ENCODE assay signal across 9 cellular contexts in the genomic region with DNA sequence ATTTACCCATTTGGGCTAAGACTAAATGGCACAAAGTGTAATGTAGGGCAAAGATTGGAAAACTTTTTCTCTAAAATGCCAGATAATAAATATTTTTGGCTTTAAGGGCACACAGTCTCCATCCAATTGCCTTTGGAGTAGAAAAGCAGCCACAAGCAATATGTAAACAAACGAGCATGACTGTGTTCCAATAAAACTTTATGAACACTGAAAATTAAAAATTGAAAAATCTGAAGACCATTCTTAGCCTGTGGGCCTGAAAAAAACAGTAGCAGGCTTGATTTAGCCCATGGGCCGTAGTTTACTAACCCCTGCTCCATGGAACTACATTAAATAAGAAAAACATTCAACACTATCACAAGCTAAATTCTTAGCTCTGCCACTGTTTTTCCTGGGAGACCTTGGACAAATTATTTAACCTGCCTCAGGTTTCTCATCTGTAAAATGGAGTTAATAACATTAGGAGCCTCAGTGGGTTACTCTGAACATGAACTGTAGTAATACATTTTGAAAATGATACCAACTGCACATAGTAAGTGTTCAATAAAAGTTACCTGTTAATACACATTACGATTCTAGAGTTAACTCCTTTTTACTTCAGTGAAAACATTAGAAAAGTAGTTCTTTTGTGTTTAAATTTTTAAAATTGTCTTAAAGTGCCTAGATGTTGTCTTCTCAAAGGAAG. TPM values are rescaled to one million over a fixed set of nuclear protein-coding genes. Genes with fewer than 3 reads are reported as not detected.
DNase-seq lines count a peak whose midpoint lies in the region; ATAC-seq lines count a peak whose summit lies in the region.
"Had no signal": no experiment of that assay in that cellular context is flagged by ENCODE, and none has a peak within 500 bp of the region (broad histone marks: within the 10 kb centered on the region; RNA-seq: fewer than 3 reads in every experiment).

No MANE protein-coding gene starts in this region.

- no peaks in the 10 kb centered on the region for H3K9me3 Mint-ChIP-seq in central memory CD8-positive, alpha-beta T cell
- peaks cover 0 to 2% (median 0%) of the 10 kb centered on the region in 9 donors for H3K9me3 Mint-ChIP-seq in naive thymus-derived CD8-positive, alpha-beta T cell

- H3K4me1 Mint-ChIP-seq in central memory CD8-positive, alpha-beta T cell: peaks cover 66% of the 10 kb centered on the region
- peaks cover 28 to 84% (median 74%) of the 10 kb centered on the region in 4 donors for H3K4me1 Mint-ChIP-seq in naive thymus-derived CD8-positive, alpha-beta T cell

- no peaks in the 10 kb centered on the region for H3K36me3 ChIP-seq in BLaER1

- H4K20me1 ChIP-seq in BLaER1: no peaks in the 10 kb centered on the region

- H3K27me3 ChIP-seq in BLaER1: no peaks in the 10 kb centered on the region

- peak overlapping the region; percentile 100 for H3K27ac Mint-ChIP-seq in central memory CD8-positive, alpha-beta T cell (ENCODE audit: low read depth)
- H3K27ac Mint-ChIP-seq in naive thymus-derived CD8-positive, alpha-beta T cell: peak overlapping the region; percentile 91 to 100 (median 100)

- POLR2A ChIA-PET in naive thymus-derived CD8-positive, alpha-beta T cell (lab: Charles Lee): interaction anchor here (2.3 kb wide), 2 partner anchors 11 to 27 kb away, joined by 6 to 12 read pairs; a partner anchor contains a TSS

- ATAC-seq in central memory CD8-positive, alpha-beta T cell (replicated peaks; ENCODE audit: extremely low read depth, poor library complexity, severe bottlenecking): no peak
- no peak for ATAC-seq in naive thymus-derived CD8-positive, alpha-beta T cell
- no peak for ATAC-seq in GM18519 (IDR thresholded peaks at IDR 0.05; ENCODE audit: low FRiP score, unreplicated experiment)

- peak overlapping the region; percentile 72 for H3K4me2 ChIP-seq in BLaER1

- in situ Hi-C loops in KBM-7 (cut with MboI; ENCODE audit: low pct_unique_long_range_greater_than_20kb, low sequenced_read_pairs): no loop called here

- no peak overlapping the region for H3K27ac ChIP-seq in BLaER1

- H3K9ac ChIP-seq in BLaER1: peak overlapping the region; percentile 88

- H3K9me3 ChIP-seq in BLaER1: no peaks in the 10 kb centered on the region

- peak overlapping the region; percentile 98 for H3K4me3 ChIP-seq in BLaER1

- peak overlapping the region; percentile 93 for H3K4me3 Mint-ChIP-seq in central memory CD8-positive, alpha-beta T cell
- peak overlapping the region; percentile 90 to 100 (median 98) for H3K4me3 Mint-ChIP-seq in naive thymus-derived CD8-positive, alpha-beta T cell

- H3K36me3 Mint-ChIP-seq in central memory CD8-positive, alpha-beta T cell (ENCODE audit: insufficient read depth): peaks cover 16% of the 10 kb centered on the region
- peaks cover 0 to 9% (median 0%) of the 10 kb centered on the region in 3 donors for H3K36me3 Mint-ChIP-seq in naive thymus-derived CD8-positive, alpha-beta T cell

- H3K27me3 Mint-ChIP-seq in central memory CD8-positive, alpha-beta T cell: no peaks in the 10 kb centered on the region
- no peaks in the 10 kb centered on the region for H3K27me3 Mint-ChIP-seq in naive thymus-derived CD8-positive, alpha-beta T cell

- DNase-seq in KBM-7: peak; percentile 27
- DNase-seq in central memory CD8-positive, alpha-beta T cell (ENCODE audit: low spot score in 2 of 2): no peak
- no peak for DNase-seq in naive thymus-derived CD8-positive, alpha-beta T cell
- no peak for DNase-seq in activated gamma-delta T cell treated with Interleukin-2 at 50 U/mL for 16 hours
- DNase-seq in NCI-H2107 (lab: John Stamatoyannopoulos, UW): no peak
- DNase-seq in occipital lobe (lab: John Stamatoyannopoulos, UW): no peak
- DNase-seq: hippocampal formation had no signal

- H3K4me1 ChIP-seq in BLaER1: peaks cover 36% of the 10 kb centered on the region

RNA-seq across cellular contexts. Expression of a gene that starts 1.3 kb away (rescaled TPM):
- 10 to 100 TPM; 24.3 to 25.5 TPM for total RNA-seq in naive thymus-derived CD8-positive, alpha-beta T cell
- 10 to 100 TPM; 10.6 to 15.7 (median 12.6) TPM for polyA plus RNA-seq in naive thymus-derived CD8-positive, alpha-beta T cell
- 4.8 TPM for total RNA-seq in occipital lobe

RNA-seq across cellular contexts. Expression of a gene that starts 26.7 kb away (rescaled TPM):
- total RNA-seq in naive thymus-derived CD8-positive, alpha-beta T cell: 10 to 100 TPM; 17.5 to 20.9 TPM
- 10 to 100 TPM; 12.2 to 19.1 (median 16.4) TPM for polyA plus RNA-seq in naive thymus-derived CD8-positive, alpha-beta T cell
- 39.6 TPM for total RNA-seq in occipital lobe
